ENCODE assay signal across 20 cellular contexts in genomic region chr1:237556911-237557310, GRCh38.
DNase-seq lines count a peak whose midpoint lies in the region; ATAC-seq and TF ChIP-seq lines count a peak whose summit lies in the region.
"Had no signal": no experiment of that assay in that cellular context is flagged by ENCODE, and none has a peak within 500 bp of the region (broad histone marks: within the 10 kb centered on the region; RNA-seq: fewer than 3 reads in every experiment).

No MANE protein-coding gene starts in this region.

- H3K36me3 ChIP-seq in effector memory CD4-positive, alpha-beta T cell (ENCODE audit: control insufficient read depth, insufficient read depth, low read length), result no peaks in the 10 kb centered on the region
- H3K36me3 ChIP-seq: BLaER1 had no signal

- DNase-seq in SIG-M5 treated with dmso at 0.1 percent for 504 hours (lab: John Stamatoyannopoulos, UW; ENCODE audit: unreplicated experiment) (peak; percentile 7), SIG-M5 (lab: John Stamatoyannopoulos, UW) (no peak), dorsolateral prefrontal cortex (peak in 6 of 10 donors; percentile 14 to 68 (median 48)), left ventricle myocardium superior (no peak), putamen (ENCODE audit: low spot score) (peak; percentile 10), GM13977 (ENCODE audit: low spot score) (no peak), GF-D8 (lab: John Stamatoyannopoulos, UW) (no peak)
- no peak for DNase-seq in effector memory CD4-positive, alpha-beta T cell
- DNase-seq: 8988T; CD8-positive, alpha-beta T cell; DND-41; GDM1; NCI-H1092; NCI-H1694; NCI-H2107; NCI-H2227 treated with DMSO at 0.1 percent for 48 hours; NCI-H524 had no signal

- peak overlapping the region in 1 of 59 donors; percentile 14 for H3K27ac ChIP-seq in dorsolateral prefrontal cortex
- H3K27ac ChIP-seq in effector memory CD4-positive, alpha-beta T cell (ENCODE audit: insufficient read depth, low read length, poor library complexity, severe bottlenecking), result no peak overlapping the region
- H3K27ac ChIP-seq: BLaER1 had no signal

- no peak overlapping the region for H3K4me3 ChIP-seq in dorsolateral prefrontal cortex
- H3K4me3 ChIP-seq in effector memory CD4-positive, alpha-beta T cell (ENCODE audit: insufficient read depth, low read depth, low read length, poor library complexity, severe bottlenecking), result no peak overlapping the region
- H3K4me3 ChIP-seq: BLaER1, GM23338 had no signal

- ATAC-seq in left ventricle myocardium superior, result peak; percentile 61
- ATAC-seq: CD8-positive, alpha-beta T cell; GM23338; HCT116 had no signal

- intact Hi-C loops in dorsolateral prefrontal cortex (cut with DNase I), result loop anchor here in 1 of 2 donors (5.0 kb wide), 1 partner anchor 955 kb away; the partner anchor contains the start of gene HEATR1
- intact Hi-C loops in left ventricle myocardium superior (cut with micrococcal nuclease), result no loop called here

- TF ChIP-seq CTCF in dorsolateral prefrontal cortex (IDR thresholded peaks at IDR 0.05 in 54 of 56, conservative IDR thresholded peaks at IDR 0.05 in 2 of 56; ENCODE audit: low read depth in 1 of 56, partially characterized antibody in 56 of 56) (no peak), GM13977 (IDR thresholded peaks at IDR 0.05; ENCODE audit: extremely low read depth, insufficient read depth, missing control alignments) (no peak)

- no peaks in the 10 kb centered on the region for H3K27me3 ChIP-seq in dorsolateral prefrontal cortex
- H3K27me3 ChIP-seq in effector memory CD4-positive, alpha-beta T cell (replicated peaks; ENCODE audit: control insufficient read depth, insufficient read depth, low read length, poor library complexity, severe bottlenecking), result no peaks in the 10 kb centered on the region
- H3K27me3 ChIP-seq: BLaER1 had no signal

- in situ Hi-C loops in GM13977 (cut with MboI; ENCODE audit: low pct_unique_long_range_greater_than_20kb, low sequenced_read_pairs, unreplicated experiment), result no loop called here

- no peaks in the 10 kb centered on the region for H3K4me1 ChIP-seq in effector memory CD4-positive, alpha-beta T cell (ENCODE audit: control insufficient read depth, insufficient read depth, low read length, poor library complexity, severe bottlenecking)
- H3K4me1 ChIP-seq: BLaER1 had no signal

- no peaks in the 10 kb centered on the region for H3K9me3 ChIP-seq in effector memory CD4-positive, alpha-beta T cell (ENCODE audit: control insufficient read depth, low read length)
- H3K9me3 ChIP-seq: BLaER1 had no signal

Comparison
In these comparisons a context has a peak if more than half of its experiments do, and no peak if none do; other contexts are left out.
1. DNase-seq: peak in SIG-M5 treated with dmso at 0.1 percent for 504 hours (single experiment), dorsolateral prefrontal cortex (6 of 10) and putamen (single experiment); none in SIG-M5 (single experiment), left ventricle myocardium superior (single experiment), effector memory CD4-positive, alpha-beta T cell (0 of 3), GM13977 (single experiment) and GF-D8 (single experiment).